ENCODE assay signal across 8 cellular contexts in the genomic region with DNA sequence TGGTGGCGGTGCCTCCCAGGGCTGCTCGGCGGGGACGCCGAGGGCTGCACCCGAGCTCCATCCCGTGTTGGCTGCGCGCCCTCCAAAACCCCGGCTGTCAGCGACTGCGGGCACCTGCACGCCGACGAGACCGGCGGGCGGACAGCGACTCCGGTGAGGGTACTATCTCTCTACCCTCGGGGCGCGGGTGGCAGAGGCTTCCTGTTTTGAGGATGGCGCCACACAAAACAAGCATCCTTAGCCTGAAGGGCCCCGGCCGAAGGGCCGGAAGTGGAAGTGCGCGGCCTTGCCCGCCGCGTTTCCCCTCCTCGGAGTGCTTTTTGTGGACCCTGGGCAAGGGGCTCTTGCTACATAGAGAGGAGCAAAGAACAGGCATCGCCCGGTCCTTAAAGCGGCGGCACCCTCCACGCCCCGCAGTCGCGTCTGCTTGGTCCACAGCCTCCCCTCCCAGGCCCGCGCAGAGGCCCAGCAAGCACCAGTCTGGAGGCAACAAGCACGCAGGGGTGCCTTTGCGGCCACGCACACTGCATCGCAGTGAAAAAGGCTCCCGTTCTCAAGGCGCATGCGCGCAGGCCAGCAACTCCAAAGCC. TPM values are rescaled to one million over a fixed set of nuclear protein-coding genes. Genes with fewer than 3 reads are reported as not detected.
DNase-seq lines count a peak whose midpoint lies in the region; TF ChIP-seq lines count a peak whose summit lies in the region.

No MANE protein-coding gene starts in this region.

- TF ChIP-seq CTCF in choroid plexus epithelial cell (conservative IDR thresholded peaks at IDR 0.05; ENCODE audit: low read depth, low read length) = no peak
- TF ChIP-seq CTCF in lower leg skin (IDR thresholded peaks at IDR 0.05) = no peak

- TF ChIP-seq POLR2A in lower leg skin (IDR thresholded peaks at IDR 0.05) = peak in 1 of 2 donors; percentile 74

- intact Hi-C loops in lower leg skin (cut with DNase I; ENCODE audit: low total_unique reads) = no loop called here

- peak overlapping the region; percentile 68 for H3K4me3 ChIP-seq in H7 (ENCODE audit: insufficient read depth, low read depth, low read length)
- peak overlapping the region; percentile 74 for H3K4me3 ChIP-seq in choroid plexus epithelial cell (ENCODE audit: low read depth, low read length)
- peak overlapping the region; percentile 59 for H3K4me3 ChIP-seq in lower leg skin (ENCODE audit: low read depth, poor library complexity, severe bottlenecking)

- WGBS in lower leg skin, 2 donors = 0% methylated on average over 13 to 30 of the region's 51 CpGs

- H3K27me3 ChIP-seq in H7 (ENCODE audit: control insufficient read depth, insufficient read depth, low read length) = peaks cover 8% of the 10 kb centered on the region

- no peaks in the 10 kb centered on the region for H3K36me3 ChIP-seq in H7 (replicated peaks; ENCODE audit: control insufficient read depth, insufficient read depth, low read length)

- DNase-seq in NCI-H345 (lab: John Stamatoyannopoulos, UW) (peak; percentile 80), NCI-H345 treated with DMSO at 0.1 percent for 48 hours (lab: John Stamatoyannopoulos, UW; ENCODE audit: unreplicated experiment) (no peak), H7 (peak; percentile 84), Kasumi-1 (lab: John Stamatoyannopoulos, UW) (peak; percentile 53 to 67), T-helper 1 cell (peak in 4 of 5 donors; percentile 43 to 66 (median 61)), choroid plexus epithelial cell (ENCODE audit: low read depth) (no peak), lower leg skin (ENCODE audit: low spot score in 2 of 2) (peak; percentile 56 to 95)
- peak; percentile 24 for DNase-seq in stimulated activated CD8-positive, alpha-beta memory T cell treated with anti-CD3 and anti-CD28 coated beads, Interleukin-12 subunit alpha, Interleukin-12 subunit beta, amount 100 ng/mL, for 24 hours (ENCODE audit: extremely low read depth)

RNA-seq across cellular contexts. Expression of gene COQ8A, which starts 0.6 kb away (rescaled TPM):
- 35.8 and 52.5 TPM in 2 replicates for total RNA-seq in H7 (2014; rRNA removed; shearing (Covaris generic))
- total RNA-seq in lower leg skin = 10 to 100 TPM; 53.4 to 97.5 (median 72.7) TPM

Comparison
In these comparisons a context has a peak if more than half of its experiments do, and no peak if none do; other contexts are left out.
1. DNase-seq: peak in NCI-H345 (single experiment), H7 (single experiment), Kasumi-1 (2 of 2), T-helper 1 cell (4 of 5), lower leg skin (2 of 2) and stimulated activated CD8-positive, alpha-beta memory T cell treated with anti-CD3 and anti-CD28 coated beads, Interleukin-12 subunit alpha, Interleukin-12 subunit beta, amount 100 ng/mL, for 24 hours (single experiment); none in NCI-H345 treated with DMSO at 0.1 percent for 48 hours (single experiment) and choroid plexus epithelial cell (single experiment).
2. Peak in every context shown above with its lines, with median percentiles within 50 percentile points of each other: H3K4me3 ChIP-seq.